ENCODE assay signal across 8 cellular contexts in the genomic region with DNA sequence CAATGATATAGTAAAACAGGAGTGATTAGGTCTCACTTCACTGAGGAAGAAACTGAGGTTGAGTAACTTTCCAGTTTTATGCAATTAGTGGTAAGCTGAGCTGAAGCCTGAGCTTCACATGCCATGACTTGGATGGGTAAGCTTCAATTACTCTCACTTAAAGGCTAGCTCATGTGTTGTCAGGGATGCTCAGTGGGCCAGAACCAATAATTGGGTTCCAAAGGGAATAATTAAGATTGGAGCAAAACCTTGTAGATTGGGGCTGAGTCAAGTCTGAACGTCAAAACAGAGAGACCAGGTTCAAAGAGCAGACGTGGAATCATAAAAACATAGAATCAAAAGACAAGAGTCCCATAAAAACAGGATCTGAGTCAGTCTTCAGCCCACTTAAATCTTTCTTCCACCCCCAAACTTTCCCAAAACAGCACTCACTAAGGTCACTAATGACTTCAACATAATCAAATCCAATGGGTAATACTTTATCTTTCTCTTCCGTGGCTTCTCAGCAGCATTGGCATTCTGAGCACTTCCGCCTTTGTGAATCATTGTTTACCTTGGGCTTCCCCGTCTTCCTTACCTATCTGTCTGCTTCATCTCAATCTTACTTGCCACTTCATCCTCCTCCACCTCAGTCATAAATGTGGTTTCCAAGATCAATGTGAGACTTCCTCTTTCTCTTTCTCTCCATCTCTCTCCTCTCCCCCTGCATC. TPM values are rescaled to one million over a fixed set of nuclear protein-coding genes. Genes with fewer than 3 reads are reported as not detected.
DNase-seq lines count a peak whose midpoint lies in the region; ATAC-seq and TF ChIP-seq lines count a peak whose summit lies in the region.

No MANE protein-coding gene starts in this region.

- H3K27me3 ChIP-seq in esophagus muscularis mucosa (no peaks in the 10 kb centered on the region), esophagus squamous epithelium (no peaks in the 10 kb centered on the region)

- DNase-seq in ELR (ENCODE audit: low read depth) (peak; percentile 93), LNCaP clone FGC (ENCODE audit: low read depth) (peak; percentile 76), esophagus muscularis mucosa (ENCODE audit: extremely low spot score) (peak; percentile 57), esophagus squamous epithelium (lab: John Stamatoyannopoulos, UW) (no peak), NCI-H2196 treated with DMSO at 0.1 percent for 48 hours (lab: John Stamatoyannopoulos, UW; ENCODE audit: unreplicated experiment) (no peak), COR-L47 (lab: John Stamatoyannopoulos, UW) (no peak), putamen (ENCODE audit: low spot score) (no peak)

- H3K9me3 ChIP-seq in esophagus muscularis mucosa (no peaks in the 10 kb centered on the region), esophagus squamous epithelium (no peaks in the 10 kb centered on the region)

- H3K36me3 ChIP-seq in esophagus muscularis mucosa (no peaks in the 10 kb centered on the region), esophagus squamous epithelium (no peaks in the 10 kb centered on the region)

- no peak overlapping the region for H3K4me3 ChIP-seq in LNCaP clone FGC (ENCODE audit: low read depth, low read length)
- no peak overlapping the region for H3K4me3 ChIP-seq in esophagus muscularis mucosa
- H3K4me3 ChIP-seq in esophagus squamous epithelium = no peak overlapping the region

- peak; percentile 87 for ATAC-seq in GM21576 (IDR thresholded peaks at IDR 0.05; ENCODE audit: unreplicated experiment)

- TF ChIP-seq CTCF in LNCaP clone FGC (IDR thresholded peaks at IDR 0.05; ENCODE audit: control insufficient read depth, extremely low read depth, insufficient read depth) = no peak
- no peak for TF ChIP-seq CTCF in esophagus muscularis mucosa (IDR thresholded peaks at IDR 0.05)
- TF ChIP-seq CTCF in esophagus squamous epithelium (IDR thresholded peaks at IDR 0.05) = no peak

- WGBS in esophagus muscularis mucosa = 75% methylated on average over 5 of the region's 5 CpGs
- WGBS in esophagus squamous epithelium, 2 donors = 16 to 31% methylated on average over 5 of the region's 5 CpGs

- TF ChIP-seq EP300 in esophagus muscularis mucosa (IDR thresholded peaks at IDR 0.05) = no peak

- intact Hi-C loops in esophagus muscularis mucosa (cut with DNase I) (no loop called here), esophagus squamous epithelium (cut with DNase I) (no loop called here)

- no peak for TF ChIP-seq POLR2A in esophagus muscularis mucosa (IDR thresholded peaks at IDR 0.05; ENCODE audit: low read depth)
- no peak for TF ChIP-seq POLR2A in esophagus squamous epithelium (IDR thresholded peaks at IDR 0.05)

- H3K27ac ChIP-seq in esophagus muscularis mucosa (replicated peaks in 1 of 4) (no peak overlapping the region), esophagus squamous epithelium (no peak overlapping the region)

- H3K4me1 ChIP-seq in esophagus muscularis mucosa = no peaks in the 10 kb centered on the region
- H3K4me1 ChIP-seq in esophagus squamous epithelium = peaks cover 0 to 10% (median 0%) of the 10 kb centered on the region in 3 donors

RNA-seq across cellular contexts. Expression of a gene that starts 23.0 kb away (rescaled TPM):
- total RNA-seq in esophagus muscularis mucosa = 100 to 1,000 TPM in 2 of 4 donors, 10 to 100 TPM in 2; 79.3 to 125 (median 110) TPM
- 100 to 1,000 TPM in 1 of 4 donors, 10 to 100 TPM in 3; 66.1 to 108 (median 72.3) TPM for total RNA-seq in esophagus squamous epithelium

Comparison
In these comparisons a context has a peak if more than half of its experiments do, and no peak if none do; other contexts are left out.
1. DNase-seq: peak in ELR (single experiment), LNCaP clone FGC (single experiment) and esophagus muscularis mucosa (single experiment); none in esophagus squamous epithelium (single experiment), NCI-H2196 treated with DMSO at 0.1 percent for 48 hours (single experiment), COR-L47 (single experiment) and putamen (single experiment).